ENCODE assay signal across 13 cellular contexts in the genomic region with DNA sequence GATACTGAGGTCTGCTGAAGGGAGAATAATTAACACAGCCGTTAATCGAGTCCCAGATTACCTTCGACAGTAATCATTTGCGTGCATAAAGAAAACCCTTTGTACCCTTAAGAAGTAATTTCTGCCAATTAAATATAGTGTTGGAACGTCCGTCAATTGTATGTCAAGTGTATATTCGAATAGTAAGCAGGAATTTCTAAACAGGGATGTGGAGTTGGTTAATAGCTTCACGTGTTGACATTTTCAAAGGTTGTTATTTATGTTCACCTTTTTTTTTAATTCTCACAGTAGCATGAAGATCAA. TPM values are rescaled to one million over a fixed set of nuclear protein-coding genes. Genes with fewer than 3 reads are reported as not detected.
DNase-seq lines count a peak whose midpoint lies in the region; ATAC-seq and TF ChIP-seq lines count a peak whose summit lies in the region.
"Had no signal": no experiment of that assay in that cellular context is flagged by ENCODE, and none has a peak within 500 bp of the region (broad histone marks: within the 10 kb centered on the region; RNA-seq: fewer than 3 reads in every experiment).

No MANE protein-coding gene starts in this region.

- H3K9me3 ChIP-seq in iPS-15b (ENCODE audit: control insufficient read depth, insufficient read depth, low read length): no peaks in the 10 kb centered on the region
- no peaks in the 10 kb centered on the region for H3K9me3 ChIP-seq in gastrocnemius medialis
- H3K9me3 ChIP-seq in PC-9 (ENCODE audit: insufficient read depth, low read depth): no peaks in the 10 kb centered on the region

- no peaks in the 10 kb centered on the region for H3F3A ChIP-seq in PC-9 (ENCODE audit: insufficient read depth, low read depth)

- CTCF ChIA-PET in PC-9 (lab: Charles Lee): no interaction called here

- no peaks in the 10 kb centered on the region for H4K20me1 ChIP-seq in PC-9 (ENCODE audit: insufficient read depth)

- DNase-seq in H7: no peak
- no peak for DNase-seq in gastrocnemius medialis
- DNase-seq in brain microvascular endothelial cell: no peak
- DNase-seq in PC-9: no peak
- no peak for DNase-seq in lower leg skin (ENCODE audit: low spot score in 2 of 2)
- DNase-seq: activated CD4-positive, alpha-beta T cell treated with anti-CD3 and anti-CD28 coated beads for 1 hour; activated T-cell treated with anti-CD3 and anti-CD28 coated beads for 4 hours; CD4-positive, CD25-positive, alpha-beta regulatory T cell had no signal

- no peaks in the 10 kb centered on the region for H3K36me3 ChIP-seq in H7 (replicated peaks; ENCODE audit: control insufficient read depth, insufficient read depth, low read length)
- no peaks in the 10 kb centered on the region for H3K36me3 ChIP-seq in iPS-15b (ENCODE audit: control insufficient read depth, insufficient read depth, low read length)
- no peaks in the 10 kb centered on the region for H3K36me3 ChIP-seq in gastrocnemius medialis
- no peaks in the 10 kb centered on the region for H3K36me3 ChIP-seq in brain microvascular endothelial cell (replicated peaks)
- no peaks in the 10 kb centered on the region for H3K36me3 ChIP-seq in PC-9 (ENCODE audit: low read depth)
- H3K36me3 ChIP-seq: upper lobe of left lung had no signal

- no peak for TF ChIP-seq POLR2A in gastrocnemius medialis (IDR thresholded peaks at IDR 0.05)
- no peak for TF ChIP-seq POLR2A in lower leg skin (IDR thresholded peaks at IDR 0.05)

- H3K27ac ChIP-seq in gastrocnemius medialis: no peak overlapping the region
- H3K27ac ChIP-seq in brain microvascular endothelial cell: no peak overlapping the region
- H3K27ac ChIP-seq in PC-9: no peak overlapping the region
- H3K27ac ChIP-seq: upper lobe of left lung had no signal

- 20 to 29% methylated on average over 8 of the region's 8 CpGs for WGBS in lower leg skin, 2 donors

- peaks cover 43% of the 10 kb centered on the region for H3K27me3 Mint-ChIP-seq in activated T-helper 17 cell treated with anti-CD3 and anti-CD28 coated beads, Interleukin-2, amount 50 U/mL, for 72 hours

- H3K9me2 ChIP-seq in PC-9 (ENCODE audit: insufficient read depth): no peaks in the 10 kb centered on the region

- no peak for ATAC-seq in activated T-helper 17 cell treated with anti-CD3 and anti-CD28 coated beads, Interleukin-2, amount 50 U/mL, for 72 hours (replicated peaks)
- no peak for ATAC-seq in gastrocnemius medialis
- ATAC-seq in GM21423 (IDR thresholded peaks at IDR 0.05; ENCODE audit: unreplicated experiment): no peak

- no peaks in the 10 kb centered on the region for H3K4me1 Mint-ChIP-seq in activated T-helper 17 cell treated with anti-CD3 and anti-CD28 coated beads, Interleukin-2, amount 50 U/mL, for 72 hours
- H3K4me1 Mint-ChIP-seq: CD4-positive, CD25-positive, alpha-beta regulatory T cell had no signal

- POLR2A ChIA-PET in PC-9 (lab: Charles Lee; ENCODE audit: unreplicated experiment): no interaction called here

- H3K9ac ChIP-seq in iPS-15b (ENCODE audit: low read depth, low read length): no peak overlapping the region

- in situ Hi-C loops in gastrocnemius medialis (cut with MboI; ENCODE audit: low sequenced_read_pairs in 4 of 4): no loop called here
- in situ Hi-C loops in brain microvascular endothelial cell (cut with HindIII; ENCODE audit: low pct_ligation_motif_present, low sequenced_read_pairs): no loop called here

- peak overlapping the region; percentile 49 for H3K4me3 Mint-ChIP-seq in activated T-helper 17 cell treated with anti-CD3 and anti-CD28 coated beads, Interleukin-2, amount 50 U/mL, for 72 hours
- H3K4me3 Mint-ChIP-seq: CD4-positive, CD25-positive, alpha-beta regulatory T cell had no signal

- BruUV-seq in PC-9 (replicated peaks; lab: Mats Ljungman, UMichigan): no TSS peak

- H2AFZ ChIP-seq in PC-9: no peak overlapping the region

- H3K4me2 ChIP-seq in PC-9: no peak overlapping the region

- peak overlapping the region; percentile 59; the same call in 1 of the 2 replicates for H3K4me3 ChIP-seq in H7 (ENCODE audit: insufficient read depth, low read depth, low read length)
- H3K4me3 ChIP-seq in iPS-15b (ENCODE audit: low read depth, low read length): peak overlapping the region; percentile 68
- H3K4me3 ChIP-seq in gastrocnemius medialis: peak overlapping the region in 3 of 4 donors; percentile 49 to 53 (median 49)
- no peak overlapping the region for H3K4me3 ChIP-seq in brain microvascular endothelial cell (ENCODE audit: low read depth, low read length)
- no peak overlapping the region for H3K4me3 ChIP-seq in PC-9
- H3K4me3 ChIP-seq in lower leg skin (ENCODE audit: low read depth, poor library complexity, severe bottlenecking): no peak overlapping the region

- H3K4me1 ChIP-seq in iPS-15b (ENCODE audit: control insufficient read depth, insufficient read depth, low read length): no peaks in the 10 kb centered on the region
- no peaks in the 10 kb centered on the region for H3K4me1 ChIP-seq in gastrocnemius medialis
- H3K4me1 ChIP-seq in PC-9 (replicated peaks; ENCODE audit: insufficient read depth): no peaks in the 10 kb centered on the region

- no peaks in the 10 kb centered on the region for H3K79me2 ChIP-seq in PC-9 (ENCODE audit: low read depth)

- TF ChIP-seq CTCF in gastrocnemius medialis (IDR thresholded peaks at IDR 0.05 in 4 of 5, conservative IDR thresholded peaks at IDR 0.05 in 1 of 5): no peak
- no peak for TF ChIP-seq CTCF in brain microvascular endothelial cell (IDR thresholded peaks at IDR 0.05; ENCODE audit: low read depth, low read length, missing control alignments)
- TF ChIP-seq CTCF in PC-9 (conservative IDR thresholded peaks at IDR 0.05): no peak
- TF ChIP-seq CTCF in lower leg skin (IDR thresholded peaks at IDR 0.05): no peak

- peaks cover 8% of the 10 kb centered on the region for H3K9me3 Mint-ChIP-seq in activated T-helper 17 cell treated with anti-CD3 and anti-CD28 coated beads, Interleukin-2, amount 50 U/mL, for 72 hours

- no peaks in the 10 kb centered on the region for H3K36me3 Mint-ChIP-seq in activated T-helper 17 cell treated with anti-CD3 and anti-CD28 coated beads, Interleukin-2, amount 50 U/mL, for 72 hours (ENCODE audit: low read depth)
- H3K36me3 Mint-ChIP-seq: CD4-positive, CD25-positive, alpha-beta regulatory T cell had no signal

- intact Hi-C loops in gastrocnemius medialis (cut with DNase I; ENCODE audit: low total_unique reads): no loop called here
- intact Hi-C loops in PC-9 (cut with micrococcal nuclease; ENCODE audit: unreplicated experiment): no loop called here
- intact Hi-C loops in lower leg skin (cut with DNase I; ENCODE audit: low total_unique reads): no loop called here

- no peak overlapping the region for H3K27ac Mint-ChIP-seq in activated T-helper 17 cell treated with anti-CD3 and anti-CD28 coated beads, Interleukin-2, amount 50 U/mL, for 72 hours
- H3K27ac Mint-ChIP-seq: CD4-positive, CD25-positive, alpha-beta regulatory T cell; T-helper 1 cell treated with Interleukin-12 subunit alpha and Interleukin-12 subunit beta and Interleukin-4 antibody, amounts not matched to agents 30 μg/mL and 1 μg/mL, for 36 hours had no signal

- H3K27me3 ChIP-seq in H7 (ENCODE audit: control insufficient read depth, insufficient read depth, low read length): peaks cover 50% of the 10 kb centered on the region
- peaks cover 42% of the 10 kb centered on the region for H3K27me3 ChIP-seq in iPS-15b (ENCODE audit: control insufficient read depth, insufficient read depth, low read length)
- peaks cover 24 to 48% (median 39%) of the 10 kb centered on the region in 3 donors for H3K27me3 ChIP-seq in gastrocnemius medialis
- H3K27me3 ChIP-seq in brain microvascular endothelial cell (replicated peaks): peaks cover 36% of the 10 kb centered on the region
- H3K27me3 ChIP-seq in PC-9 (ENCODE audit: insufficient read depth, low read depth): no peaks in the 10 kb centered on the region

RNA-seq across cellular contexts. Expression of a gene that starts 0.8 kb away (rescaled TPM):
- total RNA-seq in H7 (2014; rRNA removed; shearing (Covaris generic)): 0.45 and 0.67 TPM in 2 replicates
- not detected for total RNA-seq in activated T-helper 17 cell treated with anti-CD3 and anti-CD28 coated beads, Interleukin-2, amount 50 U/mL, for 72 hours
- total RNA-seq in gastrocnemius medialis (under 1 TPM in 1 of 4 donors, not detected in 3; 0.13 TPM), PC-9 (2021) (not detected in 2 replicates), lower leg skin (not detected)
- total RNA-seq: CD4-positive, CD25-positive, alpha-beta regulatory T cell had no signal

Comparison
In these comparisons a context has a peak if more than half of its experiments do, and no peak if none do; other contexts are left out.
1. H3K4me3 ChIP-seq: peak in H7 (single experiment), iPS-15b (single experiment) and gastrocnemius medialis (3 of 4); none in brain microvascular endothelial cell (single experiment), PC-9 (single experiment) and lower leg skin (single experiment).